24 cellular contexts compared by ENCODE assay signal in genomic region chr18:47077111-47077510, GRCh38. TPM values are rescaled to one million over a fixed set of nuclear protein-coding genes. Genes with fewer than 3 reads are reported as not detected.
DNase-seq lines count a peak whose midpoint lies in the region; ATAC-seq, FAIRE-seq and TF ChIP-seq lines count a peak whose summit lies in the region.
"Had no signal": no experiment of that assay in that cellular context is flagged by ENCODE, and none has a peak within 500 bp of the region (broad histone marks: within the 10 kb centered on the region; RNA-seq: fewer than 3 reads in every experiment).

No MANE protein-coding gene starts in this region.

- H3K27ac Mint-ChIP-seq in nephron progenitor cell = peak overlapping the region; percentile 22
- H3K27ac Mint-ChIP-seq in effector memory CD8-positive, alpha-beta T cell = no peak overlapping the region
- H3K27ac Mint-ChIP-seq: B cell; CD8-positive, alpha-beta T cell had no signal

- DNase-seq in Ammon's horn (ENCODE audit: low spot score) (peak; percentile 46), hippocampal formation (lab: John Stamatoyannopoulos, UW) (peak; percentile 2 to 8), nephron progenitor cell (no peak), putamen (ENCODE audit: low spot score) (peak; percentile 16), NCI-H774 (lab: John Stamatoyannopoulos, UW) (no peak), frontal cortex (ENCODE audit: low spot score in 2 of 2) (no peak)
- DNase-seq in effector memory CD8-positive, alpha-beta T cell = no peak
- no peak for DNase-seq in activated T-cell treated with anti-CD3 and anti-CD28 coated beads, Interleukin-2, amount 50 U/mL, for 4 hours
- DNase-seq: 8988T; Calu3; CD8-positive, alpha-beta T cell; DMS 273 treated with DMSO at 0.1 percent for 48 hours; DMS53; DND-41; EL; GM23248; HCEC 1CT had no signal

- TF ChIP-seq CTCF in nephron progenitor cell (IDR thresholded peaks at IDR 0.05) = no peak

- no peaks in the 10 kb centered on the region for H3K27me3 Mint-ChIP-seq in nephron progenitor cell (ENCODE audit: low read depth, poor library complexity)
- peaks cover 5 to 16% of the 10 kb centered on the region in 2 donors for H3K27me3 Mint-ChIP-seq in effector memory CD8-positive, alpha-beta T cell
- H3K27me3 Mint-ChIP-seq in activated T-cell treated with anti-CD3 and anti-CD28 coated beads, Interleukin-2, amount 50 U/mL, for 4 hours (ENCODE audit: low read depth) = peaks cover 2% of the 10 kb centered on the region
- H3K27me3 Mint-ChIP-seq: B cell had no signal

- no peak overlapping the region for H3K4me3 Mint-ChIP-seq in nephron progenitor cell
- H3K4me3 Mint-ChIP-seq in effector memory CD8-positive, alpha-beta T cell = no peak overlapping the region
- no peak overlapping the region for H3K4me3 Mint-ChIP-seq in activated T-cell treated with anti-CD3 and anti-CD28 coated beads, Interleukin-2, amount 50 U/mL, for 4 hours
- H3K4me3 Mint-ChIP-seq: B cell; CD8-positive, alpha-beta T cell had no signal

- FAIRE-seq in frontal cortex (lab: Jason Lieb, UNC) = no peak
- FAIRE-seq: GM12878, GM19239 had no signal

- no peak for ATAC-seq in effector memory CD8-positive, alpha-beta T cell (replicated peaks)
- ATAC-seq in activated T-cell treated with anti-CD3 and anti-CD28 coated beads, Interleukin-2, amount 50 U/mL, for 4 hours = no peak
- ATAC-seq: CD8-positive, alpha-beta T cell; GM12878 had no signal

- no peaks in the 10 kb centered on the region for H3K9me3 Mint-ChIP-seq in nephron progenitor cell
- no peaks in the 10 kb centered on the region for H3K9me3 Mint-ChIP-seq in effector memory CD8-positive, alpha-beta T cell
- H3K9me3 Mint-ChIP-seq in activated T-cell treated with anti-CD3 and anti-CD28 coated beads, Interleukin-2, amount 50 U/mL, for 4 hours = no peaks in the 10 kb centered on the region
- H3K9me3 Mint-ChIP-seq: CD8-positive, alpha-beta T cell had no signal

- H3K36me3 Mint-ChIP-seq in nephron progenitor cell (ENCODE audit: low read depth) = no peaks in the 10 kb centered on the region
- no peaks in the 10 kb centered on the region for H3K36me3 Mint-ChIP-seq in effector memory CD8-positive, alpha-beta T cell (ENCODE audit: insufficient read depth)
- no peaks in the 10 kb centered on the region for H3K36me3 Mint-ChIP-seq in activated T-cell treated with anti-CD3 and anti-CD28 coated beads, Interleukin-2, amount 50 U/mL, for 4 hours (ENCODE audit: insufficient read depth)
- H3K36me3 Mint-ChIP-seq: CD8-positive, alpha-beta T cell had no signal

- H3K4me1 Mint-ChIP-seq in nephron progenitor cell = peaks cover 67% of the 10 kb centered on the region
- H3K4me1 Mint-ChIP-seq in effector memory CD8-positive, alpha-beta T cell (ENCODE audit: low read depth in 2 of 2) = peaks cover 0 to 2% of the 10 kb centered on the region in 2 donors
- no peaks in the 10 kb centered on the region for H3K4me1 Mint-ChIP-seq in activated T-cell treated with anti-CD3 and anti-CD28 coated beads, Interleukin-2, amount 50 U/mL, for 4 hours (ENCODE audit: low read depth)
- H3K4me1 Mint-ChIP-seq: B cell had no signal

RNA-seq across cellular contexts. Expression of gene ELOA2, which starts 41.7 kb away (rescaled TPM):
- total RNA-seq in frontal cortex = not detected
- total RNA-seq in activated T-cell treated with anti-CD3 and anti-CD28 coated beads, Interleukin-2, amount 50 U/mL, for 4 hours = not detected
- total RNA-seq: A673; B cell; Calu3; CD8-positive, alpha-beta T cell; G401; GM12878; GM23248; H4; HT-29 had no signal

Comparison
In these comparisons a context has a peak if more than half of its experiments do, and no peak if none do; other contexts are left out.
1. DNase-seq: peak in Ammon's horn (single experiment), hippocampal formation (2 of 2) and putamen (single experiment); none in nephron progenitor cell (single experiment), NCI-H774 (single experiment), frontal cortex (0 of 2), effector memory CD8-positive, alpha-beta T cell (0 of 3) and activated T-cell treated with anti-CD3 and anti-CD28 coated beads, Interleukin-2, amount 50 U/mL, for 4 hours (single experiment).